Comparison of ENCODE assay signal across 1 cellular context in the genomic region with DNA sequence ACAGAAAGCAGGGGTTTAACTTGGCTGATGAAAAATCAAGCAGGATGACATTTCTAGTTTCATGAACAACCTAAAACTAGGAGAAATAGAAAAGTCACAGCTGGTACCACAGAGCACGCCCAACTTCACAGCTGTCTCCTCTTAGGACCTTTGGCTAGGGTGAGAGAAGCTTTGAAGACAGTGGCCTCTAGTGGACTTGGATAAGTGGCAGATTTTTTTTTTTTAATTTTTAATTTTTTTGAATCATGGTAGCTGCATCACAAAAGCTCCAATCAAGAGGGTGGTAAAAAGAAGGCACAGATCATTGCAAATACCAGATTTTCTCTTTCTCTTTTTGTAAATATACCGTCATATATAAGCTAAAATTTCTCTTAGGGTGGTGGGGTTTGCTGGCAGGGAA.
TF ChIP-seq lines count a peak whose summit lies in the region.

No MANE protein-coding gene starts in this region.

TF ChIP-seq in GM23338, 12 proteins besides CTCF, POLR2A, EP300 and RAD21 (continued from another document):
- TF ChIP-seq, protein P1, sequence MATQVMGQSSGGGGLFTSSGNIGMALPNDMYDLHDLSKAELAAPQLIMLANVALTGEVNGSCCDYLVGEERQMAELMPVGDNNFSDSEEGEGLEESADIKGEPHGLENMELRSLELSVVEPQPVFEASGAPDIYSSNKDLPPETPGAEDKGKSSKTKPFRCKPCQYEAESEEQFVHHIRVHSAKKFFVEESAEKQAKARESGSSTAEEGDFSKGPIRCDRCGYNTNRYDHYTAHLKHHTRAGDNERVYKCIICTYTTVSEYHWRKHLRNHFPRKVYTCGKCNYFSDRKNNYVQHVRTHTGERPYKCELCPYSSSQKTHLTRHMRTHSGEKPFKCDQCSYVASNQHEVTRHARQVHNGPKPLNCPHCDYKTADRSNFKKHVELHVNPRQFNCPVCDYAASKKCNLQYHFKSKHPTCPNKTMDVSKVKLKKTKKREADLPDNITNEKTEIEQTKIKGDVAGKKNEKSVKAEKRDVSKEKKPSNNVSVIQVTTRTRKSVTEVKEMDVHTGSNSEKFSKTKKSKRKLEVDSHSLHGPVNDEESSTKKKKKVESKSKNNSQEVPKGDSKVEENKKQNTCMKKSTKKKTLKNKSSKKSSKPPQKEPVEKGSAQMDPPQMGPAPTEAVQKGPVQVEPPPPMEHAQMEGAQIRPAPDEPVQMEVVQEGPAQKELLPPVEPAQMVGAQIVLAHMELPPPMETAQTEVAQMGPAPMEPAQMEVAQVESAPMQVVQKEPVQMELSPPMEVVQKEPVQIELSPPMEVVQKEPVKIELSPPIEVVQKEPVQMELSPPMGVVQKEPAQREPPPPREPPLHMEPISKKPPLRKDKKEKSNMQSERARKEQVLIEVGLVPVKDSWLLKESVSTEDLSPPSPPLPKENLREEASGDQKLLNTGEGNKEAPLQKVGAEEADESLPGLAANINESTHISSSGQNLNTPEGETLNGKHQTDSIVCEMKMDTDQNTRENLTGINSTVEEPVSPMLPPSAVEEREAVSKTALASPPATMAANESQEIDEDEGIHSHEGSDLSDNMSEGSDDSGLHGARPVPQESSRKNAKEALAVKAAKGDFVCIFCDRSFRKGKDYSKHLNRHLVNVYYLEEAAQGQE (IDR thresholded peaks at IDR 0.05; ENCODE audit: unreplicated experiment): no peak
- no peak for TF ChIP-seq EZH2 (IDR thresholded peaks at IDR 0.05; ENCODE audit: low read depth, unreplicated experiment)
- TF ChIP-seq NANOG (IDR thresholded peaks at IDR 0.05; ENCODE audit: borderline replicate concordance): no peak
- TF ChIP-seq, protein P2, sequence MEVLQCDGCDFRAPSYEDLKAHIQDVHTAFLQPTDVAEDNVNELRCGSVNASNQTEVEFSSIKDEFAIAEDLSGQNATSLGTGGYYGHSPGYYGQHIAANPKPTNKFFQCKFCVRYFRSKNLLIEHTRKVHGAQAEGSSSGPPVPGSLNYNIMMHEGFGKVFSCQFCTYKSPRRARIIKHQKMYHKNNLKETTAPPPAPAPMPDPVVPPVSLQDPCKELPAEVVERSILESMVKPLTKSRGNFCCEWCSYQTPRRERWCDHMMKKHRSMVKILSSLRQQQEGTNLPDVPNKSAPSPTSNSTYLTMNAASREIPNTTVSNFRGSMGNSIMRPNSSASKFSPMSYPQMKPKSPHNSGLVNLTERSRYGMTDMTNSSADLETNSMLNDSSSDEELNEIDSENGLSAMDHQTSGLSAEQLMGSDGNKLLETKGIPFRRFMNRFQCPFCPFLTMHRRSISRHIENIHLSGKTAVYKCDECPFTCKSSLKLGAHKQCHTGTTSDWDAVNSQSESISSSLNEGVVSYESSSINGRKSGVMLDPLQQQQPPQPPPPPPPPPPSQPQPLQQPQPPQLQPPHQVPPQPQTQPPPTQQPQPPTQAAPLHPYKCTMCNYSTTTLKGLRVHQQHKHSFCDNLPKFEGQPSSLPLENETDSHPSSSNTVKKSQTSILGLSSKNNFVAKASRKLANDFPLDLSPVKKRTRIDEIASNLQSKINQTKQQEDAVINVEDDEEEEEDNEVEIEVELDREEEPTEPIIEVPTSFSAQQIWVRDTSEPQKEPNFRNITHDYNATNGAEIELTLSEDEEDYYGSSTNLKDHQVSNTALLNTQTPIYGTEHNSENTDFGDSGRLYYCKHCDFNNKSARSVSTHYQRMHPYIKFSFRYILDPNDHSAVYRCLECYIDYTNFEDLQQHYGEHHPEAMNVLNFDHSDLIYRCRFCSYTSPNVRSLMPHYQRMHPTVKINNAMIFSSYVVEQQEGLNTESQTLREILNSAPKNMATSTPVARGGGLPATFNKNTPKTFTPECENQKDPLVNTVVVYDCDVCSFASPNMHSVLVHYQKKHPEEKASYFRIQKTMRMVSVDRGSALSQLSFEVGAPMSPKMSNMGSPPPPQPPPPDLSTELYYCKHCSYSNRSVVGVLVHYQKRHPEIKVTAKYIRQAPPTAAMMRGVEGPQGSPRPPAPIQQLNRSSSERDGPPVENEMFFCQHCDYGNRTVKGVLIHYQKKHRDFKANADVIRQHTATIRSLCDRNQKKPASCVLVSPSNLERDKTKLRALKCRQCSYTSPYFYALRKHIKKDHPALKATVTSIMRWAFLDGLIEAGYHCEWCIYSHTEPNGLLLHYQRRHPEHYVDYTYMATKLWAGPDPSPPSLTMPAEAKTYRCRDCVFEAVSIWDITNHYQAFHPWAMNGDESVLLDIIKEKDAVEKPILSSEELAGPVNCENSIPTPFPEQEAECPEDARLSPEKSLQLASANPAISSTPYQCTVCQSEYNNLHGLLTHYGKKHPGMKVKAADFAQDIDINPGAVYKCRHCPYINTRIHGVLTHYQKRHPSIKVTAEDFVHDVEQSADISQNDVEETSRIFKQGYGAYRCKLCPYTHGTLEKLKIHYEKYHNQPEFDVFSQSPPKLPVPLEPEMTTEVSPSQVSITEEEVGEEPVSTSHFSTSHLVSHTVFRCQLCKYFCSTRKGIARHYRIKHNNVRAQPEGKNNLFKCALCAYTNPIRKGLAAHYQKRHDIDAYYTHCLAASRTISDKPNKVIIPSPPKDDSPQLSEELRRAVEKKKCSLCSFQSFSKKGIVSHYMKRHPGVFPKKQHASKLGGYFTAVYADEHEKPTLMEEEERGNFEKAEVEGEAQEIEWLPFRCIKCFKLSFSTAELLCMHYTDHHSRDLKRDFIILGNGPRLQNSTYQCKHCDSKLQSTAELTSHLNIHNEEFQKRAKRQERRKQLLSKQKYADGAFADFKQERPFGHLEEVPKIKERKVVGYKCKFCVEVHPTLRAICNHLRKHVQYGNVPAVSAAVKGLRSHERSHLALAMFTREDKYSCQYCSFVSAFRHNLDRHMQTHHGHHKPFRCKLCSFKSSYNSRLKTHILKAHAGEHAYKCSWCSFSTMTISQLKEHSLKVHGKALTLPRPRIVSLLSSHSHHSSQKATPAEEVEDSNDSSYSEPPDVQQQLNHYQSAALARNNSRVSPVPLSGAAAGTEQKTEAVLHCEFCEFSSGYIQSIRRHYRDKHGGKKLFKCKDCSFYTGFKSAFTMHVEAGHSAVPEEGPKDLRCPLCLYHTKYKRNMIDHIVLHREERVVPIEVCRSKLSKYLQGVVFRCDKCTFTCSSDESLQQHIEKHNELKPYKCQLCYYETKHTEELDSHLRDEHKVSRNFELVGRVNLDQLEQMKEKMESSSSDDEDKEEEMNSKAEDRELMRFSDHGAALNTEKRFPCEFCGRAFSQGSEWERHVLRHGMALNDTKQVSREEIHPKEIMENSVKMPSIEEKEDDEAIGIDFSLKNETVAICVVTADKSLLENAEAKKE (CRISPR knock-in tag; IDR thresholded peaks at IDR 0.05): no peak
